21 cellular contexts compared by ENCODE assay signal in the genomic region with DNA sequence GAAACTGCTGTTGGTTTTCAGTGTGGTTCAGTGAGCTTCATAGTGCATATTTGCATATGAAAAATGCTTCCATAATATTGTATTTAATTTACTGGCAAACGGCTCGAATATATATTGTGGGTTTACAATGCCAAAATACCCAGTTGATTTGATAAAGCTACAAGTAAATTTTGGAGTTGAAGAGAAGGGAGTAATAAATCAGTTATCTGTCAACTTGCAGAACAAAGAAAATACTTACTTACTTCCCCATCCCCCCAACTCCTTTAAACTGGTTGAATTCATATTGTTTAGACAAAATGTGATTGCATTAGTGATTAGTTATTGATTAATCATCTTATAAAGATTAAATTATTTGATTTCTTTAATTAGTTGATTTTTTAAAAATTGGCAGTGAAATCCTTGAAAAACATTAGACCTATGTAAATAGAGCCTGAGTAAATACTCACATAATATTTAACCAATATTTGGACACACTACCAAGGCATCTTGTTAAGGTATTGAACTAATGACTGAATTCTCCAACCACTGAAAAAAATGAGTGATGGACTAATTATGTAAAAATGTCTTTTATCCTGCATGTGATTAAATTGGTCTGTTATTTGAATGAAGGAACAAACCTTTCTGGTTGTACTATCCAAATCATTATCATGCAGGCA.
DNase-seq lines count a peak whose midpoint lies in the region; ATAC-seq, FAIRE-seq and TF ChIP-seq lines count a peak whose summit lies in the region.
"Had no signal": no experiment of that assay in that cellular context is flagged by ENCODE, and none has a peak within 500 bp of the region (broad histone marks: within the 10 kb centered on the region; RNA-seq: fewer than 3 reads in every experiment).

No MANE protein-coding gene starts in this region.

- POLR2A ChIA-PET in HEK293T (lab: Yijun Ruan, JAX) = no interaction called here

- H3K36me3 ChIP-seq in SK-N-MC (ENCODE audit: insufficient read depth, low read length) = no peaks in the 10 kb centered on the region
- H3K36me3 ChIP-seq in pancreas = no peaks in the 10 kb centered on the region
- H3K36me3 ChIP-seq: BLaER1 treated with 17β-estradiol and CSF1 and Interleukin-3, amounts not matched to agents 10 nM and 100 nM had no signal

- H3K4me3 Mint-ChIP-seq in stimulated activated effector memory CD8-positive, alpha-beta T cell treated with anti-CD3 and anti-CD28 coated beads, Interleukin-12 subunit alpha, Interleukin-12 subunit beta, amount 100 ng/mL, for 72 hours = no peak overlapping the region
- H3K4me3 Mint-ChIP-seq: B cell; CD4-positive, alpha-beta T cell; CD8-positive, alpha-beta T cell had no signal

- H3K27ac ChIP-seq in SK-N-MC (no peak overlapping the region), pancreas (no peak overlapping the region)
- H3K27ac ChIP-seq: A549; BLaER1 treated with 17β-estradiol and CSF1 and Interleukin-3, amounts not matched to agents 10 nM and 100 nM; C4-2B had no signal

- H3K36me3 Mint-ChIP-seq in stimulated activated effector memory CD8-positive, alpha-beta T cell treated with anti-CD3 and anti-CD28 coated beads, Interleukin-12 subunit alpha, Interleukin-12 subunit beta, amount 100 ng/mL, for 72 hours = no peaks in the 10 kb centered on the region
- H3K36me3 Mint-ChIP-seq: CD8-positive, alpha-beta T cell had no signal

- in situ Hi-C loops in G401 (cut with HindIII; ENCODE audit: low sequenced_read_pairs) = no loop called here

- FAIRE-seq in pancreas (lab: Jason Lieb, UNC) = no peak
- FAIRE-seq: A549, D721Med, GM12878, GM12892, GM18507 had no signal

- H3K9me3 Mint-ChIP-seq in stimulated activated effector memory CD8-positive, alpha-beta T cell treated with anti-CD3 and anti-CD28 coated beads, Interleukin-12 subunit alpha, Interleukin-12 subunit beta, amount 100 ng/mL, for 72 hours = peaks cover 11% of the 10 kb centered on the region

- no peaks in the 10 kb centered on the region for H3K27me3 ChIP-seq in pancreas
- H3K27me3 ChIP-seq: BLaER1 treated with 17β-estradiol and CSF1 and Interleukin-3, amounts not matched to agents 10 nM and 100 nM had no signal

- ATAC-seq in pancreas = peak in 3 of 4 donors; percentile 45 to 82 (median 74)
- no peak for ATAC-seq in stimulated activated effector memory CD8-positive, alpha-beta T cell treated with anti-CD3 and anti-CD28 coated beads, Interleukin-12 subunit alpha, Interleukin-12 subunit beta, amount 100 ng/mL, for 72 hours
- ATAC-seq: A549; CD8-positive, alpha-beta T cell; GM12878 had no signal

- peaks cover 0 to 11% (median 3%) of the 10 kb centered on the region in 3 donors for H3K4me1 ChIP-seq in pancreas
- H3K4me1 ChIP-seq: A549; BLaER1 treated with 17β-estradiol and CSF1 and Interleukin-3, amounts not matched to agents 10 nM and 100 nM; Caco-2 had no signal

- 0 out of 2 replicates have a peak, but pooled peaks cover 4% of the 10 kb centered on the region for H3K9me3 ChIP-seq in SK-N-MC (ENCODE audit: low read depth, low read length)
- no peaks in the 10 kb centered on the region for H3K9me3 ChIP-seq in pancreas
- H3K9me3 ChIP-seq: A549 had no signal

- no peak for TF ChIP-seq CTCF in pancreas (IDR thresholded peaks at IDR 0.05)

- H3K4me3 ChIP-seq in SK-N-MC (peak overlapping the region; percentile 28; the same call in 1 of the 2 replicates), pancreas (no peak overlapping the region)
- H3K4me3 ChIP-seq: A549; BLaER1 treated with 17β-estradiol and CSF1 and Interleukin-3, amounts not matched to agents 10 nM and 100 nM; GM12878 had no signal

- no peak overlapping the region for H3K9ac ChIP-seq in SK-N-MC (ENCODE audit: insufficient read length)
- H3K9ac ChIP-seq: BLaER1 treated with 17β-estradiol and CSF1 and Interleukin-3, amounts not matched to agents 10 nM and 100 nM had no signal

- H3K27ac Mint-ChIP-seq in stimulated activated effector memory CD8-positive, alpha-beta T cell treated with anti-CD3 and anti-CD28 coated beads, Interleukin-12 subunit alpha, Interleukin-12 subunit beta, amount 100 ng/mL, for 72 hours = no peak overlapping the region
- H3K27ac Mint-ChIP-seq: B cell; CD4-positive, alpha-beta T cell; CD8-positive, alpha-beta T cell had no signal

- 4 to 11% methylated on average over 2 of the region's 2 CpGs for WGBS in pancreas, 2 donors

- intact Hi-C loops in pancreas (cut with DNase I) = no loop called here

- CTCF ChIA-PET in HEK293T (lab: Yijun Ruan, JAX) = no interaction called here

- no peak for DNase-seq in HEK293T (ENCODE audit: extremely low spot score)
- no peak for DNase-seq in SK-N-MC (ENCODE audit: low read depth, low spot score)
- DNase-seq in pancreas = no peak
- DNase-seq in G401 (ENCODE audit: low spot score) = no peak
- DNase-seq in stimulated activated effector memory CD8-positive, alpha-beta T cell treated with anti-CD3 and anti-CD28 coated beads, Interleukin-12 subunit alpha, Interleukin-12 subunit beta, amount 100 ng/mL, for 72 hours (ENCODE audit: low spot score in 2 of 2) = no peak
- DNase-seq in HPDE6-E6E7 (ENCODE audit: extremely low spot score) = no peak
- DNase-seq: AML-193; Caco-2; Calu3; CD4-positive, alpha-beta T cell; CD8-positive, alpha-beta T cell; DMS79 treated with DMSO at 0.1 percent for 48 hours; GDM1 had no signal

- H3K4me1 Mint-ChIP-seq in stimulated activated effector memory CD8-positive, alpha-beta T cell treated with anti-CD3 and anti-CD28 coated beads, Interleukin-12 subunit alpha, Interleukin-12 subunit beta, amount 100 ng/mL, for 72 hours = no peaks in the 10 kb centered on the region
- H3K4me1 Mint-ChIP-seq: B cell had no signal

TF ChIP-seq in HEK293T, 16 proteins besides CTCF, POLR2A, EP300 and RAD21:
- TF ChIP-seq, protein P1, sequence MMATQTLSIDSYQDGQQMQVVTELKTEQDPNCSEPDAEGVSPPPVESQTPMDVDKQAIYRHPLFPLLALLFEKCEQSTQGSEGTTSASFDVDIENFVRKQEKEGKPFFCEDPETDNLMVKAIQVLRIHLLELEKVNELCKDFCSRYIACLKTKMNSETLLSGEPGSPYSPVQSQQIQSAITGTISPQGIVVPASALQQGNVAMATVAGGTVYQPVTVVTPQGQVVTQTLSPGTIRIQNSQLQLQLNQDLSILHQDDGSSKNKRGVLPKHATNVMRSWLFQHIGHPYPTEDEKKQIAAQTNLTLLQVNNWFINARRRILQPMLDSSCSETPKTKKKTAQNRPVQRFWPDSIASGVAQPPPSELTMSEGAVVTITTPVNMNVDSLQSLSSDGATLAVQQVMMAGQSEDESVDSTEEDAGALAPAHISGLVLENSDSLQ (IDR thresholded peaks at IDR 0.05) = peak; percentile 15; the same call in 1 of the 2 replicates
- TF ChIP-seq LEF1 (IDR thresholded peaks at IDR 0.05; ENCODE audit: borderline replicate concordance) (no peak), FOXA1 (IDR thresholded peaks at IDR 0.05) (no peak), FOXK2 (IDR thresholded peaks at IDR 0.05) (no peak)
